In genomic region chr9:4138180-4138579, GRCh38 we compare ENCODE assay signal across 1 cellular context.
TF ChIP-seq lines count a peak whose summit lies in the region.

No MANE protein-coding gene starts in this region.

TF ChIP-seq in IMR-90, 13 proteins besides CTCF, POLR2A, EP300 and RAD21 (continued from another document):
- TF ChIP-seq RFX5 (IDR thresholded peaks at IDR 0.05; ENCODE audit: low read depth, low read length) (no peak), ELK1 (IDR thresholded peaks at IDR 0.05; ENCODE audit: borderline replicate concordance, low read depth, low read length) (no peak), RCOR1 (IDR thresholded peaks at IDR 0.05; ENCODE audit: insufficient replicate concordance, low read length) (no peak), NFE2L2 (IDR thresholded peaks at IDR 0.05; ENCODE audit: low read depth, low read length) (no peak), CHD1 (IDR thresholded peaks at IDR 0.05; ENCODE audit: low read depth, low read length) (no peak), BHLHE40 (IDR thresholded peaks at IDR 0.05; ENCODE audit: low read depth, low read length) (no peak)
TF ChIP-seq in IMR-90: peak in this region for 0.
